ENCODE assay signal across 32 cellular contexts in genomic region chr12:90339837-90340236, GRCh38.
"Had no signal": no experiment of that assay in that cellular context is flagged by ENCODE, and none has a peak within 500 bp of the region (broad histone marks: within the 10 kb centered on the region; RNA-seq: fewer than 3 reads in every experiment).

No MANE protein-coding gene starts in this region.

- H3K9me3 Mint-ChIP-seq: neural progenitor cell; stimulated activated memory B cell treated with anti-CD40 and anti-IgM and Interleukin-4, amounts not matched to agents 10 μg/mL and 1 μg/mL and 100 μg/mL, for 72 hours had no signal

- H3K9me3 ChIP-seq: esophagus squamous epithelium, heart right ventricle, lower lobe of right lung, ovary, psoas muscle, sigmoid colon, spleen, testis, tibial nerve, upper lobe of left lung had no signal

- FAIRE-seq: endometrium, urothelium cell line had no signal

- H3K4me2 ChIP-seq: neural progenitor cell had no signal

- H3K9ac ChIP-seq: neural progenitor cell had no signal

- H3K4me1 Mint-ChIP-seq: immature natural killer cell, natural killer cell, neural progenitor cell had no signal

- H3K36me3 Mint-ChIP-seq: immature natural killer cell; natural killer cell; neural progenitor cell; stimulated activated memory B cell treated with anti-CD40 and anti-IgM and Interleukin-4, amounts not matched to agents 10 μg/mL and 1 μg/mL and 100 μg/mL, for 72 hours had no signal

- H3K27ac ChIP-seq: coronary artery, esophagus squamous epithelium, heart right ventricle, lower lobe of right lung, neural progenitor cell, ovary, psoas muscle, sigmoid colon, spleen, testis, upper lobe of left lung had no signal

- H3K4me3 Mint-ChIP-seq: immature natural killer cell; natural killer cell; neural progenitor cell; stimulated activated memory B cell treated with anti-CD40 and anti-IgM and Interleukin-4, amounts not matched to agents 10 μg/mL and 1 μg/mL and 100 μg/mL, for 72 hours had no signal

- H3K36me3 ChIP-seq: esophagus squamous epithelium, heart right ventricle, lower lobe of right lung, neural progenitor cell, ovary, sigmoid colon, spleen, tibial nerve, upper lobe of left lung had no signal

- H3K27ac Mint-ChIP-seq: immature natural killer cell; natural killer cell; neural progenitor cell; stimulated activated memory B cell treated with anti-CD40 and anti-IgM and Interleukin-4, amounts not matched to agents 10 μg/mL and 1 μg/mL and 100 μg/mL, for 72 hours had no signal

- H3K4me1 ChIP-seq: esophagus squamous epithelium, lower lobe of right lung, psoas muscle, sigmoid colon, upper lobe of left lung had no signal

- DNase-seq: dermis blood vessel endothelial cell; effector memory CD4-positive, alpha-beta T cell; erythroblast; esophagus squamous epithelium; foreskin melanocyte; glutamatergic neuron; heart right ventricle; hippocampal formation; immature natural killer cell; islet precursor cell; kidney glomerular epithelial cell; left colon; left ventricle myocardium superior; lower lobe of right lung; natural killer cell; ovary; posterior cingulate gyrus; psoas muscle; right cardiac atrium; sigmoid colon; spleen; stimulated activated CD4-positive, alpha-beta T cell treated with anti-CD3 and anti-CD28 coated beads, Interleukin-4, amount 100 ng/mL, for 4 hours; stimulated activated naive CD8-positive, alpha-beta T cell treated with anti-CD3 and anti-CD28 coated beads, Interleukin-15, Interleukin-2, amounts not matched to agents 100 U/mL and 50 U/mL, for 24 hours; substantia nigra; testis; upper lobe of left lung had no signal

- H3K4me3 ChIP-seq: coronary artery, esophagus squamous epithelium, heart right ventricle, lower lobe of right lung, neural progenitor cell, ovary, psoas muscle, sigmoid colon, spleen, testis, tibial nerve, upper lobe of left lung had no signal

- H2AFZ ChIP-seq: neural progenitor cell had no signal

- H3K27me3 ChIP-seq: esophagus squamous epithelium, heart right ventricle, ovary, sigmoid colon, spleen, testis, tibial nerve, upper lobe of left lung had no signal
